18 cellular contexts compared by ENCODE assay signal in genomic region chr5:41575110-41575779, GRCh38.
"Had no signal": no experiment of that assay in that cellular context is flagged by ENCODE, and none has a peak within 500 bp of the region (broad histone marks: within the 10 kb centered on the region; RNA-seq: fewer than 3 reads in every experiment).

No MANE protein-coding gene starts in this region.

- H3K4me3 ChIP-seq: breast epithelium, lung, psoas muscle, sigmoid colon, spleen, suprapubic skin had no signal

- H3K36me3 ChIP-seq: breast epithelium, sigmoid colon, spleen, suprapubic skin had no signal

- DNase-seq: activated naive CD4-positive, alpha-beta T cell; activated naive CD8-positive, alpha-beta T cell treated with anti-CD3 and anti-CD28 coated beads, Interleukin-2, amount 10 ng/mL, durations not matched to agents 7 days and 5 days; activated T-cell treated with anti-CD3 and anti-CD28 coated beads for 4 hours; cerebellar nuclear complex; effector memory CD8-positive, alpha-beta T cell; foreskin melanocyte; islet precursor cell; midbrain; psoas muscle; sigmoid colon; spleen; T-helper 9 cell; trophoblast cell had no signal

- H3K9me3 ChIP-seq: psoas muscle, sigmoid colon, suprapubic skin had no signal

- H3K27me3 ChIP-seq: breast epithelium, sigmoid colon, spleen, suprapubic skin had no signal

- H3K4me1 ChIP-seq: breast epithelium, psoas muscle, sigmoid colon, spleen, suprapubic skin had no signal

- ATAC-seq: activated CD4-positive, CD25-positive, alpha-beta regulatory T cell treated with anti-CD3 and anti-CD28 coated beads, Interleukin-2, amount 50 U/mL, for 24 hours; effector memory CD8-positive, alpha-beta T cell; psoas muscle had no signal

- H3K27ac ChIP-seq: breast epithelium, epithelial cell of prostate, psoas muscle, sigmoid colon, spleen, suprapubic skin had no signal
